27 cellular contexts compared by ENCODE assay signal in the genomic region with DNA sequence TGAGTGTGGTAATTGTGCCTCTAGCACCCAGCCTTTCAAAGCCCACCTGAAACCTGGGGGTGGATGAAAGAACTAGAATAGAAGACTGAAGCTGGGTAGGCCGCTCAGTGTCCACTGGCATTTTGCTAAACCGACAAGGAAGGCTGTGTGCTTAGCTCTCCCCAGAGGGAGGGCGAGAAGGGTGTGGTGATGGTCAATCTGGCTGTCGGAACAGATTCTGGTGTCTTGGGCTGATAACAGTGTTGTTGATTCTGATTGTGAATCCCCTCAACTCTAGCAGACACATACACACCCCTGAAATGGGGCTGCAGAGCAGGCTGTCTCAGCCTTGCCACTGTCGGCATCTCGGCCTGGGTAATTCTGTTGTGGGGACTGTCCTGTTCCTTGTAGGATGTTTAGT.
"Had no signal": no experiment of that assay in that cellular context is flagged by ENCODE, and none has a peak within 500 bp of the region (broad histone marks: within the 10 kb centered on the region; RNA-seq: fewer than 3 reads in every experiment).

No MANE protein-coding gene starts in this region.

- H3K36me3 ChIP-seq: ovary, uterus had no signal

- DNase-seq: effector CD8-positive, alpha-beta T cell; endodermal cell; foreskin fibroblast; heart left ventricle; kidney; natural killer cell; occipital lobe; ovary; posterior cingulate gyrus; psoas muscle; right cardiac atrium; spleen; stimulated activated naive B cell treated with anti-CD40 and anti-IgM and Interleukin-4, amounts not matched to agents 10 μg/mL and 1 μg/mL and 100 μg/mL, for 72 hours; upper lobe of right lung; uterus had no signal

- H3K27ac ChIP-seq: epithelial cell of prostate, gastroesophageal sphincter, heart left ventricle, hepatocyte, ovary, spleen, thoracic aorta, tibial nerve, upper lobe of right lung, uterus had no signal

- H3K4me2 ChIP-seq: hepatocyte had no signal

- FAIRE-seq: kidney had no signal

- H3K9me3 Mint-ChIP-seq: dendritic cell treated with granulocyte-macrophage colony-stimulating factor and Interleukin-4, amounts not matched to agents 40 ng/mL and 50 ng/mL, for 4 days; endodermal cell; memory B cell; natural killer cell; stimulated activated naive B cell treated with anti-CD40 and anti-IgM and Interleukin-4, amounts not matched to agents 10 μg/mL and 1 μg/mL and 100 μg/mL, for 72 hours; stimulated activated naive CD8-positive, alpha-beta T cell treated with anti-CD3 and anti-CD28 coated beads, Interleukin-15, Interleukin-2, amounts not matched to agents 100 ng/mL and 50 ng/mL, for 24 hours had no signal

- H3K4me1 ChIP-seq: uterus had no signal

- H3K4me3 Mint-ChIP-seq: dendritic cell treated with granulocyte-macrophage colony-stimulating factor and Interleukin-4, amounts not matched to agents 40 ng/mL and 50 ng/mL, for 4 days; endodermal cell; memory B cell; natural killer cell; stimulated activated naive B cell treated with anti-CD40 and anti-IgM and Interleukin-4, amounts not matched to agents 10 μg/mL and 1 μg/mL and 100 μg/mL, for 72 hours; stimulated activated naive CD8-positive, alpha-beta T cell treated with anti-CD3 and anti-CD28 coated beads, Interleukin-15, Interleukin-2, amounts not matched to agents 100 ng/mL and 50 ng/mL, for 24 hours had no signal

- H3K27me3 Mint-ChIP-seq: memory B cell; stimulated activated naive B cell treated with anti-CD40 and anti-IgM and Interleukin-4, amounts not matched to agents 10 μg/mL and 1 μg/mL and 100 μg/mL, for 72 hours; stimulated activated naive CD8-positive, alpha-beta T cell treated with anti-CD3 and anti-CD28 coated beads, Interleukin-15, Interleukin-2, amounts not matched to agents 100 ng/mL and 50 ng/mL, for 24 hours had no signal

- H2AFZ ChIP-seq: hepatocyte had no signal

- H3K9me3 ChIP-seq: gastroesophageal sphincter, heart left ventricle, ovary, psoas muscle, spleen, thoracic aorta, tibial nerve, upper lobe of right lung, uterus had no signal

- ATAC-seq: esophagus mucosa; gastroesophageal sphincter; heart left ventricle; left lobe of liver; natural killer cell; psoas muscle; right cardiac atrium; stimulated activated naive B cell treated with anti-CD40 and anti-IgM and Interleukin-4, amounts not matched to agents 10 μg/mL and 1 μg/mL and 100 μg/mL, for 72 hours; upper lobe of right lung had no signal

- H3K27me3 ChIP-seq: gastroesophageal sphincter, heart left ventricle, hepatocyte, ovary, spleen, tibial nerve, upper lobe of right lung, uterus had no signal

- H3K4me3 ChIP-seq: gastroesophageal sphincter, heart left ventricle, hepatocyte, lung, ovary, psoas muscle, skin epidermis, spleen, thoracic aorta, tibial nerve, upper lobe of right lung, uterus had no signal

- H3K27ac Mint-ChIP-seq: dendritic cell treated with granulocyte-macrophage colony-stimulating factor and Interleukin-4, amounts not matched to agents 40 ng/mL and 50 ng/mL, for 4 days; endodermal cell; memory B cell; stimulated activated naive B cell treated with anti-CD40 and anti-IgM and Interleukin-4, amounts not matched to agents 10 μg/mL and 1 μg/mL and 100 μg/mL, for 72 hours; stimulated activated naive CD8-positive, alpha-beta T cell treated with anti-CD3 and anti-CD28 coated beads, Interleukin-15, Interleukin-2, amounts not matched to agents 100 ng/mL and 50 ng/mL, for 24 hours had no signal
